Comparison of ENCODE assay signal across 20 cellular contexts in the genomic region with DNA sequence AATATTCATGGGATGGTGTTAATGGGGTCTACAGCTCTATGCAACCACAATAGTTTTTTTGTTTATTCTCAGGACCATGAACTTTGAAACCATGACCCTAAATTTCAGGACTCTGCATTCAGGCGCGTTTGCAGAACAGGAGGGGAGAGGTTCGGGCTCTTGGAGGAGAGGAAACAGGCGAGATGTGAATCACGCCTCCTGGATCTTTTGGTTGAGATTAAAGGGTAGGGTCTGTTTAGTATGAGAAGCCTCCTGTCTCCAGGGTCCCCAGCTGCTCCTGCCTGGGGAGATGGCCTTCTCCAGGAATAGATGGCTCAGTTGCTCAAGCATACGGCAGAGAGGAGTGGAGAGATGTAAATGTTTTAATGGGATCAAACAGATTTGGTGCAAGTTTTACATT. TPM values are rescaled to one million over a fixed set of nuclear protein-coding genes. Genes with fewer than 3 reads are reported as not detected.
DNase-seq lines count a peak whose midpoint lies in the region; ATAC-seq and TF ChIP-seq lines count a peak whose summit lies in the region.
"Had no signal": no experiment of that assay in that cellular context is flagged by ENCODE, and none has a peak within 500 bp of the region (broad histone marks: within the 10 kb centered on the region; RNA-seq: fewer than 3 reads in every experiment).

No MANE protein-coding gene starts in this region.

- H3K4me1 ChIP-seq in endodermal cell (ENCODE audit: control insufficient read depth, insufficient read depth, low read length) = no peaks in the 10 kb centered on the region
- H3K4me1 ChIP-seq: A549; BE2C; BLaER1 treated with 17β-estradiol and CSF1 and Interleukin-3, amounts not matched to agents 10 nM and 100 nM had no signal

- TF ChIP-seq CTCF in endodermal cell (conservative IDR thresholded peaks at IDR 0.05) (no peak), osteocyte (IDR thresholded peaks at IDR 0.05) (no peak), GM10266 (IDR thresholded peaks at IDR 0.05; ENCODE audit: control insufficient read depth, insufficient read depth, low read depth, missing control alignments) (no peak)

- H3K27me3 Mint-ChIP-seq in activated CD8-positive, alpha-beta memory T cell treated with anti-CD3 and anti-CD28 coated beads, Interleukin-2, amount 10 ng/mL, durations not matched to agents 7 days and 5 days = peaks cover 34% of the 10 kb centered on the region
- H3K27me3 Mint-ChIP-seq in endodermal cell (ENCODE audit: insufficient read depth) = no peaks in the 10 kb centered on the region
- peaks cover 15% of the 10 kb centered on the region for H3K27me3 Mint-ChIP-seq in osteocyte (ENCODE audit: unreplicated experiment)

- peak; percentile 21 for DNase-seq in activated CD8-positive, alpha-beta memory T cell treated with anti-CD3 and anti-CD28 coated beads, Interleukin-2, amount 10 ng/mL, durations not matched to agents 7 days and 5 days
- no peak for DNase-seq in activated CD8-positive, alpha-beta memory T cell treated with anti-CD3 and anti-CD28 coated beads, Interleukin-2, amount 50 U/mL, for 4 hours
- peak; percentile 25 for DNase-seq in endodermal cell
- peak; percentile 48 for DNase-seq in osteocyte (ENCODE audit: extremely low spot score, unreplicated experiment)
- DNase-seq in NCI-H128 (lab: John Stamatoyannopoulos, UW; ENCODE audit: unreplicated experiment) = no peak
- DNase-seq in SW 1271 (lab: John Stamatoyannopoulos, UW) = no peak
- no peak for DNase-seq in GM10266 (ENCODE audit: extremely low spot score)
- DNase-seq: 8988T; BE2C; CD4-positive, alpha-beta T cell; CD8-positive, alpha-beta memory T cell; DMS 273 treated with DMSO at 0.1 percent for 48 hours; DMS79; EL; GDM1 had no signal

- no peak for ATAC-seq in activated CD8-positive, alpha-beta memory T cell treated with anti-CD3 and anti-CD28 coated beads, Interleukin-2, amount 10 ng/mL, durations not matched to agents 7 days and 5 days

- no peaks in the 10 kb centered on the region for H3K36me3 Mint-ChIP-seq in activated CD8-positive, alpha-beta memory T cell treated with anti-CD3 and anti-CD28 coated beads, Interleukin-2, amount 10 ng/mL, durations not matched to agents 7 days and 5 days
- no peaks in the 10 kb centered on the region for H3K36me3 Mint-ChIP-seq in endodermal cell (ENCODE audit: low read depth)
- no peaks in the 10 kb centered on the region for H3K36me3 Mint-ChIP-seq in osteocyte (ENCODE audit: unreplicated experiment)
- H3K36me3 Mint-ChIP-seq: CD14-positive monocyte had no signal

- no peak overlapping the region for H3K4me3 ChIP-seq in endodermal cell (ENCODE audit: low read length)
- H3K4me3 ChIP-seq: A549; BLaER1 treated with 17β-estradiol and CSF1 and Interleukin-3, amounts not matched to agents 10 nM and 100 nM; GM23338 had no signal

- no peaks in the 10 kb centered on the region for H3K36me3 ChIP-seq in endodermal cell (ENCODE audit: control insufficient read depth, insufficient read depth, low read length)
- H3K36me3 ChIP-seq: BE2C; BLaER1 treated with 17β-estradiol and CSF1 and Interleukin-3, amounts not matched to agents 10 nM and 100 nM had no signal

- H3K27ac Mint-ChIP-seq in activated CD8-positive, alpha-beta memory T cell treated with anti-CD3 and anti-CD28 coated beads, Interleukin-2, amount 10 ng/mL, durations not matched to agents 7 days and 5 days = no peak overlapping the region
- H3K27ac Mint-ChIP-seq in endodermal cell = no peak overlapping the region
- H3K27ac Mint-ChIP-seq in osteocyte (ENCODE audit: unreplicated experiment) = no peak overlapping the region
- H3K27ac Mint-ChIP-seq: CD14-positive monocyte; CD4-positive, alpha-beta T cell; CD8-positive, alpha-beta memory T cell; GM23338 had no signal

- H3K4me3 Mint-ChIP-seq in activated CD8-positive, alpha-beta memory T cell treated with anti-CD3 and anti-CD28 coated beads, Interleukin-2, amount 10 ng/mL, durations not matched to agents 7 days and 5 days = no peak overlapping the region
- H3K4me3 Mint-ChIP-seq in endodermal cell (no peak overlapping the region), osteocyte (ENCODE audit: unreplicated experiment) (no peak overlapping the region)
- H3K4me3 Mint-ChIP-seq: CD14-positive monocyte; CD4-positive, alpha-beta T cell; CD8-positive, alpha-beta memory T cell; GM23338; H9 had no signal

- no peaks in the 10 kb centered on the region for H3K9me3 ChIP-seq in endodermal cell (ENCODE audit: control insufficient read depth, low read length)
- H3K9me3 ChIP-seq: A549; BE2C; BLaER1 treated with 17β-estradiol and CSF1 and Interleukin-3, amounts not matched to agents 10 nM and 100 nM had no signal

- H3K9ac ChIP-seq in endodermal cell (ENCODE audit: extremely low read depth, low read length, poor library complexity, severe bottlenecking) = no peak overlapping the region
- H3K9ac ChIP-seq: BLaER1 treated with 17β-estradiol and CSF1 and Interleukin-3, amounts not matched to agents 10 nM and 100 nM had no signal

- H3K4me1 Mint-ChIP-seq in activated CD8-positive, alpha-beta memory T cell treated with anti-CD3 and anti-CD28 coated beads, Interleukin-2, amount 10 ng/mL, durations not matched to agents 7 days and 5 days = no peaks in the 10 kb centered on the region
- H3K4me1 Mint-ChIP-seq in endodermal cell (no peaks in the 10 kb centered on the region), osteocyte (ENCODE audit: unreplicated experiment) (no peaks in the 10 kb centered on the region)
- H3K4me1 Mint-ChIP-seq: CD14-positive monocyte; CD8-positive, alpha-beta memory T cell had no signal

- WGBS in endodermal cell (ENCODE audit: insufficient coverage in 1 of 2, insufficient read length in 1 of 2), 2 experiments = 92% methylated on average over 2 to 6 of the region's 6 CpGs

- no peaks in the 10 kb centered on the region for H3K9me3 Mint-ChIP-seq in activated CD8-positive, alpha-beta memory T cell treated with anti-CD3 and anti-CD28 coated beads, Interleukin-2, amount 10 ng/mL, durations not matched to agents 7 days and 5 days (ENCODE audit: low read depth)
- H3K9me3 Mint-ChIP-seq in endodermal cell (no peaks in the 10 kb centered on the region), osteocyte (ENCODE audit: unreplicated experiment) (no peaks in the 10 kb centered on the region)
- H3K9me3 Mint-ChIP-seq: CD4-positive, alpha-beta T cell; CD8-positive, alpha-beta memory T cell; GM23338; H9 had no signal

- CTCF ChIA-PET in activated CD8-positive, alpha-beta memory T cell treated with anti-CD3 and anti-CD28 coated beads, Interleukin-2, amount 10 ng/mL, durations not matched to agents 7 days and 5 days (lab: Charles Lee) = interaction anchor here (0.7 to 1.2 kb wide), 2 partner anchors 15 to 18 kb away, joined by 3 read pairs; a partner anchor contains a TSS

- no peaks in the 10 kb centered on the region for H3K27me3 ChIP-seq in endodermal cell (ENCODE audit: control insufficient read depth, insufficient read depth, low read length, poor library complexity, severe bottlenecking)
- H3K27me3 ChIP-seq: BE2C; BLaER1 treated with 17β-estradiol and CSF1 and Interleukin-3, amounts not matched to agents 10 nM and 100 nM had no signal

- H3K27ac ChIP-seq in endodermal cell (ENCODE audit: low read depth, low read length) = no peak overlapping the region
- H3K27ac ChIP-seq: A549; BLaER1 treated with 17β-estradiol and CSF1 and Interleukin-3, amounts not matched to agents 10 nM and 100 nM had no signal

RNA-seq across cellular contexts. Expression of a gene that starts 18.2 kb away (rescaled TPM):
- not detected for total RNA-seq in activated CD8-positive, alpha-beta memory T cell treated with anti-CD3 and anti-CD28 coated beads, Interleukin-2, amount 10 ng/mL, durations not matched to agents 7 days and 5 days
- under 1 TPM; 0.11 to 0.18 TPM for total RNA-seq in endodermal cell
- 0.43 TPM for polyA plus RNA-seq in endodermal cell (2013, experiment 1 of 2)
- polyA plus RNA-seq in endodermal cell (2013, experiment 2 of 2) = 0.33 TPM
- 0.18 TPM in 1 of 2 replicates, not detected in the other for total RNA-seq in osteocyte
- total RNA-seq: CD4-positive, alpha-beta T cell had no signal
- polyA plus RNA-seq: CD14-positive monocyte; CD8-positive, alpha-beta memory T cell had no signal

Comparison
In these comparisons a context has a peak if more than half of its experiments do, and no peak if none do; other contexts are left out.
1. DNase-seq: peak in activated CD8-positive, alpha-beta memory T cell treated with anti-CD3 and anti-CD28 coated beads, Interleukin-2, amount 10 ng/mL, durations not matched to agents 7 days and 5 days (single experiment), endodermal cell (single experiment) and osteocyte (single experiment); none in activated CD8-positive, alpha-beta memory T cell treated with anti-CD3 and anti-CD28 coated beads, Interleukin-2, amount 50 U/mL, for 4 hours (single experiment), NCI-H128 (single experiment), SW 1271 (0 of 2) and GM10266 (single experiment).